8 cellular contexts compared by ENCODE assay signal in the genomic region with DNA sequence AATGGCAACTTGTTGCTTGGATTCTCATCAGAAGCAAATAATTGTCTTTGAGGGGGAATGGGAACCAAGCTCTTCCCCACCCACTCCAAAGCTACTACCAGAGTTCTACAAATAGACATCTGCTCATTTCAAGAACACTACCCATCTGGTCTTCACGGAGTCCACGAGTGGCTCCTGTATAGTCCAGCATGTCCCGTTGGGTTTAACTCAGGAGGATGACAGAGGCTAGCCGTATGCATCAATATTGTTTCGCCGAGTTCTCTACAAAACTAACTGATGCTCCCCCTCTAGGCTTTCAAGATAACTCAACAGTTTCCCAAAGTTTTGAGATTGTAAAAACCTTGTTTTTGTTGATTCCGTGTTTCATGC. TPM values are rescaled to one million over a fixed set of nuclear protein-coding genes. Genes with fewer than 3 reads are reported as not detected.
A peak's percentile ranks its signal among the peaks of the same experiment; 100 is the strongest.
DNase-seq lines count a peak whose midpoint lies in the region; ATAC-seq, FAIRE-seq and TF ChIP-seq lines count a peak whose summit lies in the region.

No MANE protein-coding gene starts in this region.

- peaks cover 12% of the 10 kb centered on the region for H3F3A ChIP-seq in OCI-LY1 (ENCODE audit: insufficient read depth, low read length)

- H3K4me3 Mint-ChIP-seq in CD8-positive, alpha-beta T cell, result no peak overlapping the region

- no peaks in the 10 kb centered on the region for H3K27me3 Mint-ChIP-seq in CD8-positive, alpha-beta T cell (ENCODE audit: low read depth)

- H3K9me3 ChIP-seq in CD8-positive, alpha-beta T cell (ENCODE audit: low read length), result no peaks in the 10 kb centered on the region
- peaks cover 5% of the 10 kb centered on the region; the same call in 1 of the 2 replicates for H3K9me3 ChIP-seq in OCI-LY1 (ENCODE audit: low read length)
- no peaks in the 10 kb centered on the region for H3K9me3 ChIP-seq in parathyroid adenoma (ENCODE audit: control insufficient read depth, low read length)

- no peaks in the 10 kb centered on the region for H3K36me3 ChIP-seq in CD8-positive, alpha-beta T cell (ENCODE audit: insufficient read depth, low read length)
- H3K36me3 ChIP-seq in OCI-LY1 (ENCODE audit: insufficient read depth, low read length) (peaks cover 23% of the 10 kb centered on the region), parathyroid adenoma (ENCODE audit: control insufficient read depth, insufficient read depth, low read length) (no peaks in the 10 kb centered on the region)

- H3K9ac ChIP-seq in OCI-LY1 (ENCODE audit: low read length), result peak overlapping the region; percentile 78
- H3K9ac ChIP-seq in parathyroid adenoma, result no peak overlapping the region

- H3K4me3 ChIP-seq in CD8-positive, alpha-beta T cell (ENCODE audit: low read depth, low read length), result peak overlapping the region; percentile 88
- H3K4me3 ChIP-seq in OCI-LY1 (ENCODE audit: low read depth, low read length, poor library complexity, severe bottlenecking) (peak overlapping the region; percentile 75), epithelial cell of esophagus (ENCODE audit: low read length) (peak overlapping the region; percentile 86), parathyroid adenoma (ENCODE audit: low read depth, low read length) (peak overlapping the region; percentile 71)

- peaks cover 18% of the 10 kb centered on the region for H3K4me1 Mint-ChIP-seq in CD8-positive, alpha-beta T cell (ENCODE audit: low read depth)

- H3K9me2 ChIP-seq in OCI-LY1 (ENCODE audit: low read depth, low read length), result no peaks in the 10 kb centered on the region

- peak overlapping the region; percentile 95 for H3K4me2 ChIP-seq in OCI-LY1 (ENCODE audit: low read length)
- H3K4me2 ChIP-seq in parathyroid adenoma (ENCODE audit: low read length), result peak overlapping the region; percentile 57

- intact Hi-C loops in CD8-positive, alpha-beta T cell (cut with DNase I, micrococcal nuclease), result loop anchor here (5.0 kb wide), 2 partner anchors 85 to 170 kb away; partner anchors contain the start of gene CPD (in 1 of the 2)

- peak overlapping the region; percentile 80 for H3K27ac Mint-ChIP-seq in CD8-positive, alpha-beta T cell

- no peak for TF ChIP-seq CTCF in CD8-positive, alpha-beta T cell (IDR thresholded peaks at IDR 0.05)
- TF ChIP-seq CTCF in OCI-LY1 (IDR thresholded peaks at IDR 0.05; ENCODE audit: low read length) (no peak), epithelial cell of esophagus (IDR thresholded peaks at IDR 0.05; ENCODE audit: insufficient read depth, low read depth, low read length, missing control alignments) (no peak), parathyroid adenoma (IDR thresholded peaks at IDR 0.05) (no peak)

- CTCF ChIA-PET in CD8-positive, alpha-beta T cell (lab: Charles Lee), result interaction anchor here (0.6 to 5.9 kb wide), 7 partner anchors 10 to 1175 kb away, joined by 3 to 57 read pairs (median 5); partner anchors contain the start of gene TMIGD1

- H4K20me1 ChIP-seq in OCI-LY1 (ENCODE audit: insufficient read depth, low read length), result no peaks in the 10 kb centered on the region

- no peak for ATAC-seq in CD8-positive, alpha-beta T cell

- H3K79me2 ChIP-seq in OCI-LY1 (ENCODE audit: insufficient read depth, low read length) (peaks cover 25% of the 10 kb centered on the region), parathyroid adenoma (peaks cover 7% of the 10 kb centered on the region)

- TF ChIP-seq POLR2A in GM12891 (IDR thresholded peaks at IDR 0.05; ENCODE audit: low read depth, low read length), result no peak

- H3K27ac ChIP-seq in CD8-positive, alpha-beta T cell (ENCODE audit: low read depth, low read length), result peak overlapping the region; percentile 34
- H3K27ac ChIP-seq in OCI-LY1 (ENCODE audit: low read depth, low read length, poor library complexity, severe bottlenecking) (peak overlapping the region; percentile 49), parathyroid adenoma (peak overlapping the region; percentile 57)

- H3K9me3 Mint-ChIP-seq in CD8-positive, alpha-beta T cell, result no peaks in the 10 kb centered on the region

- no peaks in the 10 kb centered on the region for H3K27me3 ChIP-seq in CD8-positive, alpha-beta T cell (ENCODE audit: insufficient read depth, low read length)
- no peaks in the 10 kb centered on the region for H3K27me3 ChIP-seq in OCI-LY1 (ENCODE audit: insufficient read depth, low read length)
- no peaks in the 10 kb centered on the region for H3K27me3 ChIP-seq in parathyroid adenoma (ENCODE audit: control insufficient read depth, insufficient read depth, low read length)

- no peak for DNase-seq in CD8-positive, alpha-beta T cell
- no peak for DNase-seq in epithelial cell of esophagus (ENCODE audit: low read depth)
- DNase-seq in DMS79 (lab: John Stamatoyannopoulos, UW), result no peak
- no peak for DNase-seq in hippocampal formation (lab: John Stamatoyannopoulos, UW)
- no peak for DNase-seq in GM12891 (ENCODE audit: insufficient read length, low spot score)
- DNase-seq in SIG-M5 treated with dmso at 0.1 percent for 504 hours (lab: John Stamatoyannopoulos, UW; ENCODE audit: unreplicated experiment), result no peak

- H3K36me3 Mint-ChIP-seq in CD8-positive, alpha-beta T cell, result peaks cover 15% of the 10 kb centered on the region

- no peak for FAIRE-seq in GM12891 (lab: Jason Lieb, UNC)

- POLR2A ChIA-PET in CD8-positive, alpha-beta T cell (lab: Charles Lee), result interaction anchor here (0.8 to 2.4 kb wide), 7 partner anchors 22 to 526 kb away, joined by 3 to 11 read pairs (median 4); no protein-coding TSS in a partner anchor

- H2AFZ ChIP-seq in OCI-LY1 (ENCODE audit: low read length) (peak overlapping the region; percentile 98), parathyroid adenoma (peak overlapping the region; percentile 99)

- peaks cover 19% of the 10 kb centered on the region for H3K4me1 ChIP-seq in CD8-positive, alpha-beta T cell (ENCODE audit: insufficient read depth, low read length)
- H3K4me1 ChIP-seq in OCI-LY1 (ENCODE audit: insufficient read depth, low read length, severe bottlenecking) (peaks cover 33% of the 10 kb centered on the region), parathyroid adenoma (peaks cover 9% of the 10 kb centered on the region)

TF ChIP-seq in GM12891, 5 proteins besides CTCF, POLR2A, EP300 and RAD21:
- TF ChIP-seq SPI1 (IDR thresholded peaks at IDR 0.05; ENCODE audit: low read depth, low read length) (no peak), TAF1 (IDR thresholded peaks at IDR 0.05; ENCODE audit: low read depth, low read length) (no peak), PAX5 (IDR thresholded peaks at IDR 0.05; ENCODE audit: insufficient read depth, low read length, severe bottlenecking) (no peak), POU2F2 (IDR thresholded peaks at IDR 0.05; ENCODE audit: low read depth, low read length) (no peak)

RNA-seq across cellular contexts. Expression of gene BLMH, which starts 0.7 kb away (rescaled TPM):
- 10 to 100 TPM; 32.6 to 33.3 TPM for total RNA-seq in CD8-positive, alpha-beta T cell
- polyA plus RNA-seq in GM12891 (2012; ENCODE audit: low read depth, missing spikeins), result 32.9 TPM

RNA-seq across cellular contexts. Expression of gene TMIGD1, which starts 41.4 kb away (rescaled TPM):
- not detected for total RNA-seq in CD8-positive, alpha-beta T cell
- polyA plus RNA-seq in GM12891 (2012; ENCODE audit: low read depth, missing spikeins), result not detected

RNA-seq across cellular contexts. Expression of gene SLC6A4, which starts 57.0 kb away (rescaled TPM):
- not detected for total RNA-seq in CD8-positive, alpha-beta T cell
- 2.1 TPM for polyA plus RNA-seq in GM12891 (2012; ENCODE audit: low read depth, missing spikeins)
